ENCODE assay signal across 10 cellular contexts in genomic region chr6:149046822-149047246, GRCh38.
A peak's percentile ranks its signal among the peaks of the same experiment; 100 is the strongest.
DNase-seq lines count a peak whose midpoint lies in the region; ATAC-seq, FAIRE-seq and TF ChIP-seq lines count a peak whose summit lies in the region.
"Had no signal": no experiment of that assay in that cellular context is flagged by ENCODE, and none has a peak within 500 bp of the region (broad histone marks: within the 10 kb centered on the region; RNA-seq: fewer than 3 reads in every experiment).

No MANE protein-coding gene starts in this region.

- no peak for FAIRE-seq in kidney (lab: Jason Lieb, UNC)

- no peak overlapping the region for H3K4ac ChIP-seq in trophoblast cell (ENCODE audit: low read depth, low read length)

- no peak overlapping the region for H2BK12ac ChIP-seq in trophoblast cell (ENCODE audit: low read length)

- H3K14ac ChIP-seq in trophoblast cell (ENCODE audit: low read length), result no peak overlapping the region

- H3K36me3 ChIP-seq in kidney (ENCODE audit: control insufficient read depth in 1 of 2, insufficient read depth in 2 of 2, low read length in 2 of 2), result no peaks in the 10 kb centered on the region
- H3K36me3 ChIP-seq in trophoblast cell (ENCODE audit: control insufficient read depth in 1 of 2, insufficient read depth in 2 of 2, low read length in 2 of 2), result no peaks in the 10 kb centered on the region

- no peak overlapping the region for H3K27ac Mint-ChIP-seq in activated naive CD8-positive, alpha-beta T cell
- no peak overlapping the region for H3K27ac Mint-ChIP-seq in activated naive CD8-positive, alpha-beta T cell treated with anti-CD3 and anti-CD28 coated beads for 36 hours
- no peak overlapping the region for H3K27ac Mint-ChIP-seq in activated CD4-positive, alpha-beta memory T cell treated with anti-CD3 and anti-CD28 coated beads for 36 hours
- peak overlapping the region; percentile 89 for H3K27ac Mint-ChIP-seq in stimulated activated naive B cell treated with anti-CD40 and anti-IgM and Interleukin-4, amounts not matched to agents 10 μg/mL and 1 μg/mL and 100 μg/mL, for 72 hours

- H2AFZ ChIP-seq in trophoblast cell (ENCODE audit: insufficient read depth, low read length, poor library complexity), result no peak overlapping the region

- H3K79me2 ChIP-seq in trophoblast cell (ENCODE audit: control insufficient read depth, insufficient read depth, low read length, poor library complexity), result no peaks in the 10 kb centered on the region

- DNase-seq in activated naive CD8-positive, alpha-beta T cell treated with anti-CD3 and anti-CD28 coated beads for 36 hours, result no peak
- peak; percentile 38 for DNase-seq in activated CD4-positive, alpha-beta memory T cell treated with anti-CD3 and anti-CD28 coated beads for 36 hours
- no peak for DNase-seq in stimulated activated naive B cell treated with anti-CD40 and anti-IgM and Interleukin-4, amounts not matched to agents 10 μg/mL and 1 μg/mL and 100 μg/mL, for 72 hours
- DNase-seq in stimulated activated CD8-positive, alpha-beta memory T cell treated with anti-CD3 and anti-CD28 coated beads, Interleukin-4, amount 100 ng/mL, for 48 hours, result no peak
- DNase-seq in kidney (no peak), trophoblast cell (no peak)
- DNase-seq: SHP77; stimulated activated CD4-positive, alpha-beta T cell treated with anti-CD3 and anti-CD28 coated beads, Interleukin-4, amount 100 ng/mL, for 1 hour had no signal

- H4K12ac ChIP-seq in trophoblast cell (ENCODE audit: low read depth, low read length), result no peak overlapping the region

- no peaks in the 10 kb centered on the region for H3K27me3 Mint-ChIP-seq in activated naive CD8-positive, alpha-beta T cell
- H3K27me3 Mint-ChIP-seq in activated naive CD8-positive, alpha-beta T cell treated with anti-CD3 and anti-CD28 coated beads for 36 hours, result no peaks in the 10 kb centered on the region
- no peaks in the 10 kb centered on the region for H3K27me3 Mint-ChIP-seq in activated CD4-positive, alpha-beta memory T cell treated with anti-CD3 and anti-CD28 coated beads for 36 hours
- H3K27me3 Mint-ChIP-seq in stimulated activated naive B cell treated with anti-CD40 and anti-IgM and Interleukin-4, amounts not matched to agents 10 μg/mL and 1 μg/mL and 100 μg/mL, for 72 hours, result no peaks in the 10 kb centered on the region

- H4K8ac ChIP-seq in trophoblast cell (ENCODE audit: low read depth, low read length), result no peak overlapping the region

- H2BK5ac ChIP-seq in trophoblast cell (ENCODE audit: low read depth, low read length, poor library complexity), result no peak overlapping the region

- peak overlapping the region; percentile 2 for H3K4me3 Mint-ChIP-seq in activated naive CD8-positive, alpha-beta T cell
- no peak overlapping the region for H3K4me3 Mint-ChIP-seq in activated naive CD8-positive, alpha-beta T cell treated with anti-CD3 and anti-CD28 coated beads for 36 hours
- no peak overlapping the region for H3K4me3 Mint-ChIP-seq in activated CD4-positive, alpha-beta memory T cell treated with anti-CD3 and anti-CD28 coated beads for 36 hours
- H3K4me3 Mint-ChIP-seq in stimulated activated naive B cell treated with anti-CD40 and anti-IgM and Interleukin-4, amounts not matched to agents 10 μg/mL and 1 μg/mL and 100 μg/mL, for 72 hours, result peak overlapping the region; percentile 32 to 69

- CTCF ChIA-PET in activated CD4-positive, alpha-beta memory T cell treated with anti-CD3 and anti-CD28 coated beads for 36 hours (lab: Charles Lee), result interaction anchor here (1.1 to 5.7 kb wide), 6 partner anchors 12 to 469 kb away, joined by 3 to 44 read pairs (median 6); no protein-coding TSS in a partner anchor

- H3K4me1 ChIP-seq in kidney (ENCODE audit: control insufficient read depth in 1 of 2, insufficient read depth in 1 of 2, low read depth in 1 of 2, low read length in 2 of 2), result peaks cover 0 to 2% of the 10 kb centered on the region in 2 donors
- H3K4me1 ChIP-seq in trophoblast cell (ENCODE audit: control insufficient read depth in 1 of 2, insufficient read depth in 2 of 2, low read length in 2 of 2), result no peaks in the 10 kb centered on the region

- H3K18ac ChIP-seq in trophoblast cell (ENCODE audit: low read length), result no peak overlapping the region

- H2AK5ac ChIP-seq in trophoblast cell (ENCODE audit: low read length), result no peak overlapping the region

- intact Hi-C loops in activated CD4-positive, alpha-beta memory T cell treated with anti-CD3 and anti-CD28 coated beads for 36 hours (cut with micrococcal nuclease), result no loop called here
- intact Hi-C loops in kidney (cut with DNase I), result no loop called here

- TF ChIP-seq CTCF in kidney (IDR thresholded peaks at IDR 0.05; ENCODE audit: borderline replicate concordance, extremely low read depth, insufficient read depth), result no peak

- no peaks in the 10 kb centered on the region for H3K9me3 Mint-ChIP-seq in activated naive CD8-positive, alpha-beta T cell (ENCODE audit: low read depth)
- peaks cover 1% of the 10 kb centered on the region for H3K9me3 Mint-ChIP-seq in activated naive CD8-positive, alpha-beta T cell treated with anti-CD3 and anti-CD28 coated beads for 36 hours
- H3K9me3 Mint-ChIP-seq in activated CD4-positive, alpha-beta memory T cell treated with anti-CD3 and anti-CD28 coated beads for 36 hours, result no peaks in the 10 kb centered on the region
- H3K9me3 Mint-ChIP-seq in stimulated activated naive B cell treated with anti-CD40 and anti-IgM and Interleukin-4, amounts not matched to agents 10 μg/mL and 1 μg/mL and 100 μg/mL, for 72 hours, result peaks cover 0 to 3% of the 10 kb centered on the region in 2 donors

- H4K91ac ChIP-seq in trophoblast cell (ENCODE audit: low read depth, low read length), result no peak overlapping the region

- H3K79me1 ChIP-seq in trophoblast cell (ENCODE audit: low read length), result no peaks in the 10 kb centered on the region

- H3K27ac ChIP-seq in kidney (ENCODE audit: low read depth in 2 of 2, low read length in 2 of 2) (no peak overlapping the region), trophoblast cell (ENCODE audit: low read depth, low read length) (no peak overlapping the region)

- POLR2A ChIA-PET in activated CD4-positive, alpha-beta memory T cell treated with anti-CD3 and anti-CD28 coated beads for 36 hours (lab: Charles Lee), result interaction anchor here (1.0 to 3.6 kb wide), 2 partner anchors 14 to 15 kb away, joined by 4 to 24 read pairs; no protein-coding TSS in a partner anchor

- no peak overlapping the region for H3K9ac ChIP-seq in kidney (ENCODE audit: low read length in 2 of 2)
- no peak overlapping the region for H3K9ac ChIP-seq in trophoblast cell (ENCODE audit: low read length)

- H3K4me3 ChIP-seq in kidney (ENCODE audit: low read length in 2 of 2) (no peak overlapping the region), trophoblast cell (ENCODE audit: low read depth, low read length) (no peak overlapping the region)

- H3K4me1 Mint-ChIP-seq in activated naive CD8-positive, alpha-beta T cell (ENCODE audit: low read depth), result peaks cover 30% of the 10 kb centered on the region
- peaks cover 25% of the 10 kb centered on the region for H3K4me1 Mint-ChIP-seq in activated naive CD8-positive, alpha-beta T cell treated with anti-CD3 and anti-CD28 coated beads for 36 hours
- peaks cover 48% of the 10 kb centered on the region for H3K4me1 Mint-ChIP-seq in activated CD4-positive, alpha-beta memory T cell treated with anti-CD3 and anti-CD28 coated beads for 36 hours (ENCODE audit: low read depth)
- H3K4me1 Mint-ChIP-seq in stimulated activated naive B cell treated with anti-CD40 and anti-IgM and Interleukin-4, amounts not matched to agents 10 μg/mL and 1 μg/mL and 100 μg/mL, for 72 hours, result peaks cover 6 to 42% of the 10 kb centered on the region in 2 donors

- no CpG with 5 or more reads among the region's 3 CpGs for WGBS in trophoblast cell (ENCODE audit: extremely low coverage, insufficient coverage, insufficient read length)

- no peak overlapping the region for H3K23ac ChIP-seq in trophoblast cell (ENCODE audit: low read length)

- H3K9me3 ChIP-seq in kidney (ENCODE audit: control insufficient read depth in 1 of 2, low read length in 2 of 2), result no peaks in the 10 kb centered on the region
- peaks cover 2% of the 10 kb centered on the region for H3K9me3 ChIP-seq in trophoblast cell (ENCODE audit: insufficient read depth, low read depth, low read length)

- no peak overlapping the region for H3K4me2 ChIP-seq in trophoblast cell (ENCODE audit: low read length)

- H2BK120ac ChIP-seq in trophoblast cell (ENCODE audit: insufficient read depth, low read length, poor library complexity), result no peak overlapping the region

- H3K36me3 Mint-ChIP-seq in activated naive CD8-positive, alpha-beta T cell, result no peaks in the 10 kb centered on the region
- H3K36me3 Mint-ChIP-seq in activated naive CD8-positive, alpha-beta T cell treated with anti-CD3 and anti-CD28 coated beads for 36 hours, result peaks cover 6% of the 10 kb centered on the region
- H3K36me3 Mint-ChIP-seq in activated CD4-positive, alpha-beta memory T cell treated with anti-CD3 and anti-CD28 coated beads for 36 hours, result no peaks in the 10 kb centered on the region
- peaks cover 13 to 14% of the 10 kb centered on the region in 2 donors for H3K36me3 Mint-ChIP-seq in stimulated activated naive B cell treated with anti-CD40 and anti-IgM and Interleukin-4, amounts not matched to agents 10 μg/mL and 1 μg/mL and 100 μg/mL, for 72 hours

- H3K27me3 ChIP-seq in trophoblast cell (ENCODE audit: insufficient read depth, low read length), result no peaks in the 10 kb centered on the region

- peak; percentile 73 for ATAC-seq in HG03025 (IDR thresholded peaks at IDR 0.05; ENCODE audit: low FRiP score, unreplicated experiment)
- ATAC-seq in stimulated activated naive B cell treated with anti-CD40 and anti-IgM and Interleukin-4, amounts not matched to agents 10 μg/mL and 1 μg/mL and 100 μg/mL, for 72 hours (replicated peaks), result peak in 1 of 2 donors; percentile 57

Comparison
In these comparisons a context has a peak if more than half of its experiments do, and no peak if none do; other contexts are left out.
1. H3K4me3 Mint-ChIP-seq: peak in activated naive CD8-positive, alpha-beta T cell (single experiment) and stimulated activated naive B cell treated with anti-CD40 and anti-IgM and Interleukin-4, amounts not matched to agents 10 μg/mL and 1 μg/mL and 100 μg/mL, for 72 hours (2 of 2); none in activated naive CD8-positive, alpha-beta T cell treated with anti-CD3 and anti-CD28 coated beads for 36 hours (single experiment) and activated CD4-positive, alpha-beta memory T cell treated with anti-CD3 and anti-CD28 coated beads for 36 hours (single experiment).